ENCODE assay signal across 8 cellular contexts in genomic region chrX:106415276-106415895, GRCh38.
DNase-seq lines count a peak whose midpoint lies in the region; ATAC-seq and TF ChIP-seq lines count a peak whose summit lies in the region.

No MANE protein-coding gene starts in this region.

- H3K4me2 ChIP-seq in neuronal stem cell (ENCODE audit: insufficient read depth, low read length, poor library complexity, severe bottlenecking), result no peak overlapping the region

- intact Hi-C loops in left ventricle myocardium superior (cut with micrococcal nuclease), result no loop called here

- no peak overlapping the region for H4K91ac ChIP-seq in neuronal stem cell (ENCODE audit: low read depth, low read length, poor library complexity)

- in situ Hi-C loops in GM13976 (cut with MboI; ENCODE audit: low sequenced_read_pairs, unreplicated experiment), result no loop called here

- WGBS in neuronal stem cell (ENCODE audit: extremely low coverage in 2 of 2, insufficient read length in 2 of 2, insufficient replicate concordance in 1 of 2), 2 donors, result no CpG with 5 or more reads among the region's 2 CpGs

- H3K27ac ChIP-seq in neuronal stem cell (replicated peaks; ENCODE audit: low read length), result no peak overlapping the region

- H3K4me1 ChIP-seq in neuronal stem cell (ENCODE audit: control insufficient read depth in 2 of 2, insufficient read depth in 1 of 2, low read depth in 1 of 2, low read length in 2 of 2), result no peaks in the 10 kb centered on the region

- H2BK120ac ChIP-seq in neuronal stem cell (ENCODE audit: low read depth, low read length), result no peak overlapping the region

- no peak overlapping the region for H2BK15ac ChIP-seq in neuronal stem cell (ENCODE audit: low read length)

- no peak overlapping the region for H3K4me3 ChIP-seq in neuronal stem cell (ENCODE audit: low read length in 2 of 2)

- CTCF ChIA-PET in activated CD8-positive, alpha-beta memory T cell treated with anti-CD3 and anti-CD28 coated beads, Interleukin-2, amount 10 ng/mL, durations not matched to agents 7 days and 5 days (lab: Charles Lee), result interaction anchor here (0.9 kb wide), 1 partner anchor 9 kb away, joined by 3 read pairs; no protein-coding TSS in a partner anchor

- no peak overlapping the region for H3K9ac ChIP-seq in neuronal stem cell (ENCODE audit: low read depth, low read length, poor library complexity)

- H3K27me3 Mint-ChIP-seq in chondrocyte (ENCODE audit: low read depth), result peaks cover 7% of the 10 kb centered on the region
- no peaks in the 10 kb centered on the region for H3K27me3 Mint-ChIP-seq in activated CD8-positive, alpha-beta memory T cell treated with anti-CD3 and anti-CD28 coated beads, Interleukin-2, amount 10 ng/mL, durations not matched to agents 7 days and 5 days

- H3K9me3 Mint-ChIP-seq in chondrocyte (ENCODE audit: low read depth), result peaks cover 4% of the 10 kb centered on the region
- no peaks in the 10 kb centered on the region for H3K9me3 Mint-ChIP-seq in activated CD8-positive, alpha-beta memory T cell treated with anti-CD3 and anti-CD28 coated beads, Interleukin-2, amount 10 ng/mL, durations not matched to agents 7 days and 5 days (ENCODE audit: low read depth)

- H3K4me1 Mint-ChIP-seq in chondrocyte (ENCODE audit: low read depth), result no peaks in the 10 kb centered on the region
- no peaks in the 10 kb centered on the region for H3K4me1 Mint-ChIP-seq in activated CD8-positive, alpha-beta memory T cell treated with anti-CD3 and anti-CD28 coated beads, Interleukin-2, amount 10 ng/mL, durations not matched to agents 7 days and 5 days

- no peak overlapping the region for H3K27ac Mint-ChIP-seq in chondrocyte (ENCODE audit: unreplicated experiment)
- H3K27ac Mint-ChIP-seq in activated CD8-positive, alpha-beta memory T cell treated with anti-CD3 and anti-CD28 coated beads, Interleukin-2, amount 10 ng/mL, durations not matched to agents 7 days and 5 days, result no peak overlapping the region

- no peaks in the 10 kb centered on the region for H3K9me3 ChIP-seq in neuronal stem cell (replicated peaks in 1 of 2; ENCODE audit: control insufficient read depth in 2 of 2, insufficient read depth in 1 of 2, low read depth in 1 of 2, low read length in 2 of 2)

- H3K18ac ChIP-seq in neuronal stem cell (ENCODE audit: low read length), result no peak overlapping the region

- TF ChIP-seq CTCF in GM13976 (IDR thresholded peaks at IDR 0.05; ENCODE audit: borderline replicate concordance, control extremely low read depth, extremely low read depth, insufficient read depth, missing control alignments) (peak; percentile 49), chondrocyte (IDR thresholded peaks at IDR 0.05) (peak; percentile 78)

- H3K27me3 ChIP-seq in neuronal stem cell (ENCODE audit: control insufficient read depth in 3 of 3, insufficient read depth in 3 of 3, low read depth in 1 of 3, low read length in 3 of 3), result no peaks in the 10 kb centered on the region

- no peaks in the 10 kb centered on the region for H3K36me3 ChIP-seq in neuronal stem cell (replicated peaks in 1 of 2; ENCODE audit: control insufficient read depth in 2 of 2, insufficient read depth in 2 of 2, low read length in 2 of 2)

- no peak overlapping the region for H2BK12ac ChIP-seq in neuronal stem cell (ENCODE audit: low read length)

- no peak overlapping the region for H2BK5ac ChIP-seq in neuronal stem cell (ENCODE audit: low read length)

- no peak overlapping the region for H2AFZ ChIP-seq in neuronal stem cell (ENCODE audit: low read length)

- no peak overlapping the region for H3K4ac ChIP-seq in neuronal stem cell (ENCODE audit: low read length)

- H3K36me3 Mint-ChIP-seq in chondrocyte (ENCODE audit: low read depth), result no peaks in the 10 kb centered on the region
- H3K36me3 Mint-ChIP-seq in activated CD8-positive, alpha-beta memory T cell treated with anti-CD3 and anti-CD28 coated beads, Interleukin-2, amount 10 ng/mL, durations not matched to agents 7 days and 5 days, result no peaks in the 10 kb centered on the region

- H3K23ac ChIP-seq in neuronal stem cell (ENCODE audit: low read depth, low read length, poor library complexity), result no peak overlapping the region

- peak; percentile 24 for DNase-seq in Ammon's horn (ENCODE audit: low spot score)
- DNase-seq in GM13976 (ENCODE audit: low spot score), result peak; percentile 22
- DNase-seq in NCI-H226, result peak; percentile 1
- DNase-seq in chondrocyte (ENCODE audit: low spot score), result no peak
- peak; percentile 14 for DNase-seq in neuronal stem cell (ENCODE audit: low spot score)
- DNase-seq in activated CD8-positive, alpha-beta memory T cell treated with anti-CD3 and anti-CD28 coated beads, Interleukin-2, amount 10 ng/mL, durations not matched to agents 7 days and 5 days, result no peak
- no peak for DNase-seq in left ventricle myocardium superior

- ATAC-seq in HG02763 (IDR thresholded peaks at IDR 0.05; ENCODE audit: unreplicated experiment), result peak; percentile 83
- ATAC-seq in activated CD8-positive, alpha-beta memory T cell treated with anti-CD3 and anti-CD28 coated beads, Interleukin-2, amount 10 ng/mL, durations not matched to agents 7 days and 5 days, result no peak
- ATAC-seq in left ventricle myocardium superior, result no peak

- H2AK5ac ChIP-seq in neuronal stem cell (ENCODE audit: low read depth, low read length), result no peak overlapping the region

- H4K8ac ChIP-seq in neuronal stem cell (ENCODE audit: low read depth, low read length), result no peak overlapping the region

- no peaks in the 10 kb centered on the region for H3K79me1 ChIP-seq in neuronal stem cell (ENCODE audit: low read depth, low read length)

- no peak overlapping the region for H3K4me3 Mint-ChIP-seq in chondrocyte (ENCODE audit: unreplicated experiment)
- H3K4me3 Mint-ChIP-seq in activated CD8-positive, alpha-beta memory T cell treated with anti-CD3 and anti-CD28 coated beads, Interleukin-2, amount 10 ng/mL, durations not matched to agents 7 days and 5 days, result no peak overlapping the region

- H3K14ac ChIP-seq in neuronal stem cell (ENCODE audit: low read length), result no peak overlapping the region

Comparison
In these comparisons a context has a peak if more than half of its experiments do, and no peak if none do; other contexts are left out.
1. DNase-seq: peak in Ammon's horn (single experiment), GM13976 (single experiment), NCI-H226 (single experiment) and neuronal stem cell (single experiment); none in chondrocyte (single experiment), activated CD8-positive, alpha-beta memory T cell treated with anti-CD3 and anti-CD28 coated beads, Interleukin-2, amount 10 ng/mL, durations not matched to agents 7 days and 5 days (single experiment) and left ventricle myocardium superior (single experiment).